ENCODE assay signal across 12 cellular contexts in the genomic region with DNA sequence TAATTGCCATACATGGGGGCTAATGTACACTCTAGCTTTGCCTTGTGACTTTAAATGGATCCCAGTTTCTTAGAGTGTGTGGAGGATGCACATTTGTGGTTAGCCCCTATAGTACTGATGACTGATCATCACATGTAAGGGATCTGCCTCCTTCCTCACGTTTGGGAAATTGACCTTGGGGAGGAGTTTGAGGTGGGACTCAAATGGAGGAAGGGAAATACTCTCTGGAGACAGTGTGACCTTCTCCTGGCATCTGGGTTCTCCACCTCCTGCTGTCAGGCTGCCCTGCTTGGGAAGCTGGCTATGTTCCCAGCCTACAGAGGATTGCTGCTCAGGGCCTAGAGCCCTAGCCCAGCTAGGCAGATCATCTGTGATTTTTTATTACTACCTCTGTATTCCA. TPM values are rescaled to one million over a fixed set of nuclear protein-coding genes. Genes with fewer than 3 reads are reported as not detected.
DNase-seq lines count a peak whose midpoint lies in the region; ATAC-seq and TF ChIP-seq lines count a peak whose summit lies in the region.
"Had no signal": no experiment of that assay in that cellular context is flagged by ENCODE, and none has a peak within 500 bp of the region (broad histone marks: within the 10 kb centered on the region; RNA-seq: fewer than 3 reads in every experiment).

No MANE protein-coding gene starts in this region.

- no peak overlapping the region for H3K23ac ChIP-seq in mesenchymal stem cell (ENCODE audit: low read length in 2 of 2)

- H4K91ac ChIP-seq in mesenchymal stem cell (ENCODE audit: low read length), result no peak overlapping the region

- H3K9me3 ChIP-seq in mesenchymal stem cell (ENCODE audit: control insufficient read depth, low read length) (no peaks in the 10 kb centered on the region), ascending aorta (no peaks in the 10 kb centered on the region)
- H3K9me3 ChIP-seq: BLaER1 had no signal

- peak overlapping the region; percentile 21 for H3K9ac ChIP-seq in mesenchymal stem cell (ENCODE audit: low read length)
- H3K9ac ChIP-seq: BLaER1 had no signal

- H4K8ac ChIP-seq in mesenchymal stem cell (ENCODE audit: low read length), result no peak overlapping the region

- TF ChIP-seq CTCF in LNCaP clone FGC (IDR thresholded peaks at IDR 0.05; ENCODE audit: control insufficient read depth, extremely low read depth, insufficient read depth) (no peak), ascending aorta (IDR thresholded peaks at IDR 0.05) (no peak)

- H3K27me3 ChIP-seq in mesenchymal stem cell (ENCODE audit: control insufficient read depth in 1 of 2, insufficient read depth in 1 of 2, low read length in 2 of 2), result no peaks in the 10 kb centered on the region
- H3K27me3 ChIP-seq in ascending aorta, result no peaks in the 10 kb centered on the region
- H3K27me3 ChIP-seq: BLaER1 had no signal

- peak; percentile 17 for DNase-seq in AG20443 (ENCODE audit: low spot score)
- DNase-seq in LNCaP clone FGC (ENCODE audit: low read depth), result peak; percentile 33
- peak; percentile 82 for DNase-seq in brain pericyte (ENCODE audit: low read depth, low spot score)
- peak; percentile 24 for DNase-seq in mesenchymal stem cell
- DNase-seq in ascending aorta (ENCODE audit: low spot score in 2 of 2), result no peak
- DNase-seq in ACHN, result no peak
- DNase-seq in NCI-H146 (lab: John Stamatoyannopoulos, UW), result no peak
- DNase-seq: NCI-H2029, occipital lobe had no signal

- no peak overlapping the region for H2BK15ac ChIP-seq in mesenchymal stem cell (ENCODE audit: low read depth, poor library complexity, severe bottlenecking)

- H3K14ac ChIP-seq in mesenchymal stem cell (ENCODE audit: low read length in 2 of 2), result no peak overlapping the region

- WGBS in mesenchymal stem cell, result 0% methylated on average over 1 of the region's 1 CpG

- no peak overlapping the region for H2AFZ ChIP-seq in mesenchymal stem cell (ENCODE audit: low read depth, low read length)

- H3K18ac ChIP-seq in mesenchymal stem cell (ENCODE audit: low read depth in 1 of 2, low read length in 2 of 2), result no peak overlapping the region

- no peaks in the 10 kb centered on the region for H3K4me1 ChIP-seq in mesenchymal stem cell (ENCODE audit: control insufficient read depth, insufficient read depth, low read depth, low read length)
- H3K4me1 ChIP-seq in ascending aorta, result peaks cover 6 to 24% of the 10 kb centered on the region in 2 donors

- H3K27ac ChIP-seq in mesenchymal stem cell (ENCODE audit: low read length, poor library complexity, severe bottlenecking), result no peak overlapping the region
- peak overlapping the region in 1 of 2 donors; percentile 25 for H3K27ac ChIP-seq in ascending aorta
- H3K27ac ChIP-seq: BLaER1 had no signal

- no peaks in the 10 kb centered on the region for H3K36me3 ChIP-seq in mesenchymal stem cell (ENCODE audit: control insufficient read depth in 1 of 2, insufficient read depth in 2 of 2, low read depth in 1 of 2, low read length in 2 of 2)
- H3K36me3 ChIP-seq in ascending aorta, result no peaks in the 10 kb centered on the region
- H3K36me3 ChIP-seq: BLaER1 had no signal

- no peak for ATAC-seq in HG02678 (IDR thresholded peaks at IDR 0.05; ENCODE audit: unreplicated experiment)
- ATAC-seq: GM12878 had no signal

- intact Hi-C loops in ascending aorta (cut with DNase I), result loop anchor here (5.0 kb wide), 1 partner anchor 608 kb away; no protein-coding TSS in a partner anchor

- no peak overlapping the region for H3K4ac ChIP-seq in mesenchymal stem cell (ENCODE audit: low read depth in 1 of 2, low read length in 2 of 2)

- H3K4me3 ChIP-seq in LNCaP clone FGC (ENCODE audit: low read depth, low read length) (no peak overlapping the region), mesenchymal stem cell (ENCODE audit: insufficient read depth in 1 of 2, low read depth in 1 of 2, low read length in 2 of 2) (no peak overlapping the region), ascending aorta (no peak overlapping the region)
- H3K4me3 ChIP-seq: BLaER1, GM12878 had no signal

- H2AK5ac ChIP-seq in mesenchymal stem cell (ENCODE audit: low read length, severe bottlenecking), result no peak overlapping the region

- in situ Hi-C loops in ACHN (cut with HindIII; ENCODE audit: low pct_ligation_motif_present, low pct_unique_long_range_greater_than_20kb, low sequenced_read_pairs), result no loop called here

- H2BK12ac ChIP-seq in mesenchymal stem cell (ENCODE audit: low read length in 2 of 2), result no peak overlapping the region

- H3K79me1 ChIP-seq in mesenchymal stem cell (replicated peaks; ENCODE audit: low read length, poor library complexity, severe bottlenecking), result no peaks in the 10 kb centered on the region

- H3K4me2 ChIP-seq in mesenchymal stem cell (ENCODE audit: low read length, poor library complexity, severe bottlenecking), result no peak overlapping the region
- H3K4me2 ChIP-seq: BLaER1 had no signal

- no peak overlapping the region for H2BK5ac ChIP-seq in mesenchymal stem cell (ENCODE audit: low read depth, low read length, poor library complexity, severe bottlenecking)

- no peak overlapping the region for H2BK120ac ChIP-seq in mesenchymal stem cell (ENCODE audit: low read depth, low read length)

RNA-seq across cellular contexts. Expression of a gene that starts 48.7 kb away (rescaled TPM):
- 0.95 TPM for polyA plus RNA-seq in mesenchymal stem cell (2013, experiment 1 of 2)
- polyA plus RNA-seq in mesenchymal stem cell (2013, experiment 2 of 2), result 0.81 TPM
- total RNA-seq in ascending aorta, result 20.3 TPM

Comparison
In these comparisons a context has a peak if more than half of its experiments do, and no peak if none do; other contexts are left out.
1. DNase-seq: peak in AG20443 (single experiment), LNCaP clone FGC (single experiment), brain pericyte (single experiment) and mesenchymal stem cell (single experiment); none in ascending aorta (0 of 2), ACHN (single experiment) and NCI-H146 (single experiment).